8 cellular contexts compared by ENCODE assay signal in the genomic region with DNA sequence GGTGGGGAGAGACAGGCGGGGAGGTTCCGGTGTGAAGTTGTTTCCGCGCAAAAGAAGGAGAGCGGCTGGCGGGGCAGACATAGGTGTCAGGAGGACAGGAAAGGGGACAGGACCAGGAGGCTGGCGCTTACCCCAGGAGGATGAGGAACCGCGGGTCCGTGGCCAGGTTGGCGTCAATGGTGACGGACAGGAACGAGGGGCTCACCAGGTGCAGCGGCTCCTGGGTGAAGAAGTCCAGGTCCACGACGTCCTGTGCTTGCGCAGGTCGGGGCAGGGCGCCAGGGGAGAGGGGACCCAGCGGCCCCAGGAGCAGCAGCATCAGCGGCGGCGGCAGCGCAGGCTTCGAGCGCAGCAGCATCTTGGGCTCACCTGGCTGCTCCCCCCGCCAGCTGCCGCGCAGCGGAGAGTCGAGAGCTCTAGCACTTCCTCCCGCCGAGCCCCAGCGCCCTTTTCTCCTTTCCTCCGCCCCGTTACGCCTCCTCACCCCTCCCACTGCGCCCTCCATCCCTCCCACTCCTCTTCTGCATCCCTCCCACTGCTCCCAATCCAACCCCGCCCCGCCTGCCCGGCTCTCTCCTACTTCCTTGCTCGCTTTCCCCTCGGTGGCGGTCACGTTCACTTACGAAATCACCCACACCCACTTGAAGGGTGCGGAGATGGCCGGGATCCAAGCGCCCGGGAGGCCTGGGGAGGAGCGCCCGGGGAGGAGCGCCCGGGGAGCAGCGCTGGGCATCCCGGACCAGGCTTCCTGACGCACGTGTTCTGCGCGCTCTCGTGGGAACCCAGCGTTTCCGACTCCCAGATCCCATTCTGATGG. TPM values are rescaled to one million over a fixed set of nuclear protein-coding genes. Genes with fewer than 3 reads are reported as not detected.
A peak's percentile ranks its signal among the peaks of the same experiment; 100 is the strongest.
DNase-seq lines count a peak whose midpoint lies in the region; ATAC-seq and TF ChIP-seq lines count a peak whose summit lies in the region.

A gene (minus strand): TSS at position 424 of the 817 bp plus-strand sequence. CDS start 66 bp downstream, at position 358.

- peak within 1 kb of the TSS in 1 of 2 donors; percentile 56 for H3K27ac ChIP-seq in mucosa of rectum (ENCODE audit: low read depth in 2 of 2, low read length in 2 of 2)

- H3K9me3 ChIP-seq in BE2C (no peaks in the 10 kb centered on the region), mucosa of rectum (ENCODE audit: control insufficient read depth in 2 of 2, low read length in 2 of 2) (no peaks in the 10 kb centered on the region)

- H3K4me1 ChIP-seq in BE2C (no peaks in the 10 kb centered on the region), mucosa of rectum (ENCODE audit: control insufficient read depth in 2 of 2, insufficient read depth in 2 of 2, low read length in 2 of 2) (peaks cover 2 to 3% of the 10 kb centered on the region in 2 donors)

- H3K9ac ChIP-seq in mucosa of rectum (ENCODE audit: low read depth in 1 of 2, low read length in 2 of 2) = peak within 1 kb of the TSS; percentile 60 to 63

- DNase-seq in BE2C = peak; percentile 80
- DNase-seq in NCI-H82 treated with DMSO at 0.1 percent for 48 hours (lab: John Stamatoyannopoulos, UW; ENCODE audit: unreplicated experiment) = peak; percentile 40
- peak; percentile 19 to 31 (median 20) for DNase-seq in activated CD8-positive, alpha-beta memory T cell treated with anti-CD3 and anti-CD28 coated beads for 48 hours (ENCODE audit: low read depth in 2 of 3, low spot score in 2 of 3)
- peak; percentile 87 for DNase-seq in epithelial cell of esophagus (ENCODE audit: low read depth)
- DNase-seq in stimulated activated CD8-positive, alpha-beta memory T cell treated with anti-CD3 and anti-CD28 coated beads, Interleukin-7, amount 100 ng/mL, for 1 hour (ENCODE audit: low read depth in 2 of 2) = peak; percentile 41 to 52

- H3K4me3 ChIP-seq in BE2C (ENCODE audit: low read depth, low read length) = peak within 1 kb of the TSS; percentile 65
- peak within 1 kb of the TSS; percentile 62 for H3K4me3 ChIP-seq in epithelial cell of esophagus (ENCODE audit: low read length)
- peak within 1 kb of the TSS; percentile 67 to 82 for H3K4me3 ChIP-seq in mucosa of rectum (ENCODE audit: low read length in 2 of 2)

- H3K27me3 ChIP-seq in BE2C (peaks cover 13% of the 10 kb centered on the region), mucosa of rectum (ENCODE audit: control insufficient read depth in 2 of 2, insufficient read depth in 2 of 2, low read length in 2 of 2) (no peaks in the 10 kb centered on the region)

- TF ChIP-seq CTCF in BE2C (IDR thresholded peaks at IDR 0.05; ENCODE audit: low read depth, low read length) (no peak), epithelial cell of esophagus (IDR thresholded peaks at IDR 0.05; ENCODE audit: insufficient read depth, low read depth, low read length, missing control alignments) (no peak)

- peak; percentile 95 for ATAC-seq in GM19395 (IDR thresholded peaks at IDR 0.05; ENCODE audit: unreplicated experiment)
- ATAC-seq in HG03565 (IDR thresholded peaks at IDR 0.05; ENCODE audit: unreplicated experiment) = peak; percentile 83

- H3K36me3 ChIP-seq in BE2C (no peaks in the 10 kb centered on the region), mucosa of rectum (ENCODE audit: control insufficient read depth in 2 of 2, insufficient read depth in 2 of 2, low read length in 2 of 2) (no peaks in the 10 kb centered on the region)

RNA-seq across cellular contexts. Expression of the gene that starts here (rescaled TPM):
- 0.20 TPM for polyA plus RNA-seq in BE2C (2012; ENCODE audit: insufficient read depth, insufficient read length, low read depth)

Comparison
In these comparisons a context has a peak if more than half of its experiments do, and no peak if none do; other contexts are left out.
1. DNase-seq: peak in every context shown above with its lines; median percentile 87 in epithelial cell of esophagus; 80 in BE2C; 46 in stimulated activated CD8-positive, alpha-beta memory T cell treated with anti-CD3 and anti-CD28 coated beads, Interleukin-7, amount 100 ng/mL, for 1 hour; 40 in NCI-H82 treated with DMSO at 0.1 percent for 48 hours; 20 in activated CD8-positive, alpha-beta memory T cell treated with anti-CD3 and anti-CD28 coated beads for 48 hours.